Comparison of ENCODE assay signal across 14 cellular contexts in genomic region chr7:95550546-95550945, GRCh38. TPM values are rescaled to one million over a fixed set of nuclear protein-coding genes. Genes with fewer than 3 reads are reported as not detected.
DNase-seq lines count a peak whose midpoint lies in the region; ATAC-seq and TF ChIP-seq lines count a peak whose summit lies in the region.
"Had no signal": no experiment of that assay in that cellular context is flagged by ENCODE, and none has a peak within 500 bp of the region (broad histone marks: within the 10 kb centered on the region; RNA-seq: fewer than 3 reads in every experiment).

No MANE protein-coding gene starts in this region.

- TF ChIP-seq POLR2A in stomach (IDR thresholded peaks at IDR 0.05): no peak

- no peak for DNase-seq in chondrocyte (ENCODE audit: low spot score)
- no peak for DNase-seq in left lung
- DNase-seq in stomach: no peak
- DNase-seq in activated CD4-positive, CD25-positive, alpha-beta regulatory T cell (lab: John Stamatoyannopoulos, UW): no peak
- no peak for DNase-seq in foreskin keratinocyte
- no peak for DNase-seq in NCI-H774 (lab: John Stamatoyannopoulos, UW)
- no peak for DNase-seq in stimulated activated naive CD4-positive, alpha-beta T cell treated with Interleukin-2 at 50 U/mL for 16 hours (lab: John Stamatoyannopoulos, UW)
- DNase-seq: activated effector memory CD4-positive, alpha-beta T cell treated with anti-CD3 and anti-CD28 coated beads, Interleukin-2, amount 50 U/mL, for 16 hours; effector memory CD4-positive, alpha-beta T cell; GF-D8; naive B cell; NCI-H1436 treated with DMSO at 0.1 percent for 48 hours had no signal

- no peaks in the 10 kb centered on the region for H3K27me3 Mint-ChIP-seq in chondrocyte (ENCODE audit: low read depth)

- peak overlapping the region; percentile 69 to 84 for H3K27ac ChIP-seq in left lung
- H3K27ac ChIP-seq in stomach: peak overlapping the region; percentile 87 to 96 (median 90)
- H3K27ac ChIP-seq in foreskin keratinocyte: no peak overlapping the region

- intact Hi-C loops in left lung (cut with DNase I) (no loop called here), stomach (cut with DNase I; ENCODE audit: low total_unique reads) (no loop called here)

- H3K27me3 ChIP-seq in Loucy (ENCODE audit: insufficient read depth, low read length, poor library complexity, severe bottlenecking) (no peaks in the 10 kb centered on the region), left lung (no peaks in the 10 kb centered on the region), stomach (no peaks in the 10 kb centered on the region), foreskin keratinocyte (no peaks in the 10 kb centered on the region)

- H2AFZ ChIP-seq in Loucy (ENCODE audit: low read length): 0 out of 2 replicates have a peak overlapping the region, but pooled peaks have one; percentile 20

- H3K4me3 ChIP-seq in Loucy (ENCODE audit: low read length, poor library complexity, severe bottlenecking) (no peak overlapping the region), left lung (no peak overlapping the region), stomach (no peak overlapping the region)

- no peaks in the 10 kb centered on the region for H3K9me2 ChIP-seq in Loucy (replicated peaks; ENCODE audit: low read depth, low read length)

- H3K9me3 ChIP-seq in Loucy (ENCODE audit: insufficient read depth, low read depth, low read length) (no peaks in the 10 kb centered on the region), left lung (no peaks in the 10 kb centered on the region), stomach (no peaks in the 10 kb centered on the region)

- H3K79me2 ChIP-seq in Loucy (ENCODE audit: insufficient read depth, low read length): no peaks in the 10 kb centered on the region

- H3K4me1 ChIP-seq in Loucy (ENCODE audit: insufficient read depth, low read length, poor library complexity, severe bottlenecking) (no peaks in the 10 kb centered on the region), left lung (peaks cover 23 to 57% of the 10 kb centered on the region in 2 donors), stomach (peaks cover 53 to 64% (median 59%) of the 10 kb centered on the region in 4 donors), foreskin keratinocyte (peaks cover 3% of the 10 kb centered on the region)

- TF ChIP-seq CTCF in Loucy (conservative IDR thresholded peaks at IDR 0.05; ENCODE audit: low read length): no peak
- TF ChIP-seq CTCF in chondrocyte (IDR thresholded peaks at IDR 0.05): no peak
- no peak for TF ChIP-seq CTCF in left lung (IDR thresholded peaks at IDR 0.05)
- no peak for TF ChIP-seq CTCF in stomach (IDR thresholded peaks at IDR 0.05)
- no peak for TF ChIP-seq CTCF in foreskin keratinocyte (conservative IDR thresholded peaks at IDR 0.05)

- no peaks in the 10 kb centered on the region for H3F3A ChIP-seq in Loucy (ENCODE audit: low read depth)

- 15 to 38% (median 16%) methylated on average over 4 of the region's 4 CpGs for WGBS in stomach, 5 donors

- ATAC-seq in left lung (peak; percentile 12), foreskin keratinocyte (no peak)

- H3K36me3 ChIP-seq in Loucy (ENCODE audit: insufficient read depth, low read length): no peaks in the 10 kb centered on the region
- no peaks in the 10 kb centered on the region for H3K36me3 ChIP-seq in left lung
- H3K36me3 ChIP-seq in stomach: no peaks in the 10 kb centered on the region

- peak overlapping the region; percentile 91 for H3K27ac Mint-ChIP-seq in chondrocyte (ENCODE audit: unreplicated experiment)
- H3K27ac Mint-ChIP-seq: naive B cell had no signal

- H3K9ac ChIP-seq in Loucy (ENCODE audit: low read depth, low read length, poor library complexity, severe bottlenecking): no peak overlapping the region

- no peak for TF ChIP-seq EP300 in stomach (IDR thresholded peaks at IDR 0.05)

- H3K36me3 Mint-ChIP-seq in chondrocyte (ENCODE audit: low read depth): no peaks in the 10 kb centered on the region
- H3K36me3 Mint-ChIP-seq: naive B cell had no signal

- no peaks in the 10 kb centered on the region for H3K9me3 Mint-ChIP-seq in chondrocyte (ENCODE audit: low read depth)
- H3K9me3 Mint-ChIP-seq: naive B cell had no signal

- H4K20me1 ChIP-seq in Loucy (ENCODE audit: insufficient read depth, low read length, poor library complexity, severe bottlenecking): no peaks in the 10 kb centered on the region

- H3K4me1 Mint-ChIP-seq in chondrocyte (ENCODE audit: low read depth): peaks cover 49% of the 10 kb centered on the region

- H3K4me2 ChIP-seq in Loucy (ENCODE audit: low read depth, low read length, poor library complexity, severe bottlenecking): no peak overlapping the region

- no peak overlapping the region for H3K4me3 Mint-ChIP-seq in chondrocyte (ENCODE audit: unreplicated experiment)
- H3K4me3 Mint-ChIP-seq: naive B cell had no signal

RNA-seq across cellular contexts. Expression of gene PDK4, which starts 45.8 kb away (rescaled TPM):
- 1.9 to 8.6 TPM (median 7.3 TPM) in 3 replicates for total RNA-seq in chondrocyte
- total RNA-seq in left lung: 10 to 100 TPM; 26.0 to 56.6 TPM
- 100 to 1,000 TPM in 3 of 5 donors, 10 to 100 TPM in 2; 83.5 to 697 (median 176) TPM for total RNA-seq in stomach
- 100 to 1,000 TPM in 1 of 3 donors, 10 to 100 TPM in 2; 53.5 to 122 (median 93.5) TPM for polyA plus RNA-seq in stomach
- total RNA-seq in foreskin keratinocyte: not detected in 2 replicates
- polyA plus RNA-seq in foreskin keratinocyte: not detected in 2 replicates
- total RNA-seq: T-helper 1 cell treated with Interleukin-12 subunit alpha and Interleukin-12 subunit beta and Interleukin-4 antibody, amounts not matched to agents 30 ng/mL and 1 ng/mL, for 36 hours had no signal
